17 cellular contexts compared by ENCODE assay signal in genomic region chr1:47180603-47181094, GRCh38. TPM values are rescaled to one million over a fixed set of nuclear protein-coding genes. Genes with fewer than 3 reads are reported as not detected.
DNase-seq lines count a peak whose midpoint lies in the region; FAIRE-seq and TF ChIP-seq lines count a peak whose summit lies in the region.
"Had no signal": no experiment of that assay in that cellular context is flagged by ENCODE, and none has a peak within 500 bp of the region (broad histone marks: within the 10 kb centered on the region; RNA-seq: fewer than 3 reads in every experiment).

No MANE protein-coding gene starts in this region.

- no peak overlapping the region for H3K27ac Mint-ChIP-seq in osteocyte (ENCODE audit: unreplicated experiment)
- H3K27ac Mint-ChIP-seq: memory B cell had no signal

- no peak overlapping the region for H2AK5ac ChIP-seq in H1 (ENCODE audit: low read depth, low read length)

- no peak for TF ChIP-seq EP300 in H1 (IDR thresholded peaks at IDR 0.05; ENCODE audit: borderline replicate concordance in 1 of 2, low read depth in 2 of 2, low read length in 2 of 2)

- peak overlapping the region; percentile 92; the same call in 1 of the 2 replicates for H2BK15ac ChIP-seq in H1 (ENCODE audit: low read length)

- H3K79me2 ChIP-seq in H1 (ENCODE audit: control insufficient read depth in 1 of 2, insufficient read depth in 2 of 2, low read length in 2 of 2): no peaks in the 10 kb centered on the region

- H3K9ac ChIP-seq in H1 (replicated peaks in 1 of 4; ENCODE audit: extremely low read depth in 1 of 4, low read depth in 3 of 4, low read length in 3 of 4): no peak overlapping the region
- H3K9ac ChIP-seq: BLaER1 had no signal

- H3K4me1 Mint-ChIP-seq in osteocyte (ENCODE audit: unreplicated experiment): peaks cover 12% of the 10 kb centered on the region

- H3K36me3 ChIP-seq in H1 (ENCODE audit: control insufficient read depth in 2 of 4, insufficient read depth in 4 of 4, low read length in 3 of 4) (no peaks in the 10 kb centered on the region), brain microvascular endothelial cell (replicated peaks) (no peaks in the 10 kb centered on the region)
- H3K36me3 ChIP-seq: BLaER1, right lobe of liver had no signal

- H2BK5ac ChIP-seq in H1 (ENCODE audit: low read depth, low read length): no peak overlapping the region

- WGBS in H1 (ENCODE audit: extremely low coverage in 1 of 2, insufficient coverage in 1 of 2, insufficient read length in 1 of 2, insufficient replicate concordance in 2 of 2, low coverage in 1 of 2, low lambda C conversion rate in 2 of 2, missing lambda C conversion rate in 1 of 2), 2 experiments: 62% methylated on average over 3 of the region's 3 CpGs; no CpG with 5 or more reads in 1 of the 2 experiments

- H3K4me2 ChIP-seq in H1 (ENCODE audit: insufficient read depth in 1 of 2, low read depth in 2 of 2, low read length in 2 of 2): no peak overlapping the region

- peaks cover 0 to 13% (median 12%) of the 10 kb centered on the region in 4 experiments; a peak in 5 of 7 replicates for H3K27me3 ChIP-seq in H1 (replicated peaks in 1 of 4; ENCODE audit: control insufficient read depth in 3 of 4, extremely low read depth in 1 of 4, insufficient read depth in 3 of 4, low read length in 3 of 4)
- no peaks in the 10 kb centered on the region for H3K27me3 ChIP-seq in brain microvascular endothelial cell (replicated peaks)
- H3K27me3 ChIP-seq: BLaER1, right lobe of liver, testis had no signal

- peaks cover 0 to 10% (median 2%) of the 10 kb centered on the region in 4 experiments; a peak in 4 of 7 replicates for H3K4me1 ChIP-seq in H1 (replicated peaks in 1 of 4; ENCODE audit: control insufficient read depth in 3 of 4, insufficient read depth in 4 of 4, low read length in 3 of 4)

- H4K91ac ChIP-seq in H1 (replicated peaks; ENCODE audit: insufficient read length, low read length): no peak overlapping the region

- H2BK12ac ChIP-seq in H1 (ENCODE audit: low read depth, low read length): 0 out of 2 replicates have a peak overlapping the region, but pooled peaks have one; percentile 75

- peak; percentile 45 for DNase-seq in EH (ENCODE audit: low read depth)
- peak; percentile 94 for DNase-seq in NCI-H2029 (lab: John Stamatoyannopoulos, UW)
- DNase-seq in H1 (ENCODE audit: low read depth in 1 of 2, low spot score in 2 of 2): no peak
- DNase-seq in myocyte (ENCODE audit: low read depth): peak; percentile 12
- no peak for DNase-seq in osteocyte (ENCODE audit: extremely low spot score, unreplicated experiment)
- DNase-seq in NCI-H526 treated with DMSO at 0.1 percent for 48 hours (lab: John Stamatoyannopoulos, UW): no peak
- DNase-seq in brain microvascular endothelial cell: no peak
- DNase-seq: activated CD4-positive, alpha-beta T cell treated with anti-CD3 and anti-CD28 coated beads for 1 hour; activated T-cell treated with anti-CD3 and anti-CD28 coated beads, Interleukin-2, amount 50 U/mL, for 48 hours; MM.1S; NCI-H2081; testis had no signal

- peaks cover 9% of the 10 kb centered on the region; the same call in 1 of the 2 replicates for H3K23me2 ChIP-seq in H1 (ENCODE audit: low read depth, low read length)

- H3K18ac ChIP-seq in H1 (ENCODE audit: extremely low read depth, low read length): no peak overlapping the region

- H4K5ac ChIP-seq in H1 (ENCODE audit: insufficient read length, low read depth, low read length): no peak overlapping the region

- H3K36me3 Mint-ChIP-seq in osteocyte (ENCODE audit: unreplicated experiment): no peaks in the 10 kb centered on the region
- H3K36me3 Mint-ChIP-seq: memory B cell had no signal

- no peak overlapping the region for H3K23ac ChIP-seq in H1 (ENCODE audit: insufficient read length)

- no peak overlapping the region for H2BK20ac ChIP-seq in H1 (ENCODE audit: low read length)

- peak overlapping the region; percentile 64; the same call in 1 of the 2 replicates for H4K8ac ChIP-seq in H1 (ENCODE audit: extremely low read depth, insufficient read depth, low read length)

- H3K56ac ChIP-seq in H1 (replicated peaks; ENCODE audit: insufficient read length, low read depth, low read length): no peak overlapping the region

- FAIRE-seq in H1 (lab: Jason Lieb, UNC): no peak

- TF ChIP-seq POLR2A in H1 (IDR thresholded peaks at IDR 0.05; ENCODE audit: control extremely low read depth in 1 of 2, low read depth in 2 of 2, low read length in 2 of 2): no peak

- POLR2A ChIA-PET in H1 (lab: Charles Lee; ENCODE audit: partially characterized antibody): interaction anchor here (1.0 to 1.6 kb wide), 2 partner anchors 9 to 13 kb away, joined by 3 to 5 read pairs; partner anchors contain the start of gene PDZK1IP1

- no peak overlapping the region for H3K4me3 ChIP-seq in H1 (ENCODE audit: extremely low read depth in 1 of 4, insufficient read depth in 2 of 4, low read depth in 3 of 4, low read length in 4 of 4)
- H3K4me3 ChIP-seq in brain microvascular endothelial cell (ENCODE audit: low read depth, low read length): no peak overlapping the region
- H3K4me3 ChIP-seq: BLaER1, right lobe of liver, testis had no signal

- H3K4ac ChIP-seq in H1 (replicated peaks; ENCODE audit: insufficient read length, low read depth, low read length): no peak overlapping the region

- H3K27ac ChIP-seq in H1 (ENCODE audit: low read depth, low read length): no peak overlapping the region
- no peak overlapping the region for H3K27ac ChIP-seq in brain microvascular endothelial cell
- H3K27ac ChIP-seq: BLaER1, right lobe of liver, testis had no signal

- CTCF ChIA-PET in H1 (lab: Charles Lee; ENCODE audit: partially characterized antibody): interaction anchor here (0.9 to 14.4 kb wide), 8 partner anchors 11 to 141 kb away, joined by 3 to 207 read pairs (median 4); partner anchors contain the start of gene PDZK1IP1

- H3K9me3 Mint-ChIP-seq in osteocyte (ENCODE audit: unreplicated experiment): no peaks in the 10 kb centered on the region
- H3K9me3 Mint-ChIP-seq: memory B cell; T-helper 1 cell treated with Interleukin-12 subunit alpha and Interleukin-12 subunit beta and Interleukin-4 antibody, amounts not matched to agents 30 μg/mL and 1 μg/mL, for 36 hours had no signal

- no peak overlapping the region for H2BK120ac ChIP-seq in H1 (replicated peaks; ENCODE audit: low read depth, low read length)

- H3K27me3 Mint-ChIP-seq in osteocyte (ENCODE audit: unreplicated experiment): peaks cover 5% of the 10 kb centered on the region

- no peaks in the 10 kb centered on the region for H4K20me1 ChIP-seq in H1 (replicated peaks in 1 of 2; ENCODE audit: control insufficient read depth in 1 of 2, insufficient read depth in 2 of 2, low read length in 2 of 2)
- H4K20me1 ChIP-seq: BLaER1 had no signal

- TF ChIP-seq RAD21 in H1 (IDR thresholded peaks at IDR 0.05 in 1 of 2, conservative IDR thresholded peaks at IDR 0.05 in 1 of 2; ENCODE audit: low read depth in 2 of 2, low read length in 2 of 2): no peak

- no peak overlapping the region for H3K4me3 Mint-ChIP-seq in osteocyte (ENCODE audit: unreplicated experiment)
- H3K4me3 Mint-ChIP-seq: memory B cell had no signal

- H3K79me1 ChIP-seq in H1 (ENCODE audit: low read depth, low read length): no peaks in the 10 kb centered on the region

- TF ChIP-seq CTCF in H1 (IDR thresholded peaks at IDR 0.05; ENCODE audit: control extremely low read depth in 1 of 3, insufficient read depth in 1 of 3, low read depth in 1 of 3, low read length in 3 of 3) (no peak), osteocyte (IDR thresholded peaks at IDR 0.05) (no peak), brain microvascular endothelial cell (IDR thresholded peaks at IDR 0.05; ENCODE audit: low read depth, low read length, missing control alignments) (no peak)

- no peak overlapping the region for H3K14ac ChIP-seq in H1 (ENCODE audit: insufficient read length)

- no peaks in the 10 kb centered on the region for H3K9me3 ChIP-seq in H1 (ENCODE audit: insufficient read depth in 2 of 2, low read depth in 1 of 2, low read length in 1 of 2)
- H3K9me3 ChIP-seq: BLaER1, right lobe of liver, testis had no signal

- 0 out of 2 replicates have a peak overlapping the region, but pooled peaks have one; percentile 29 for H2AFZ ChIP-seq in H1 (ENCODE audit: low read length)

- in situ Hi-C loops in brain microvascular endothelial cell (cut with HindIII; ENCODE audit: low pct_ligation_motif_present, low sequenced_read_pairs): no loop called here

RNA-seq across cellular contexts. Expression of gene PDZK1IP1, which starts 9.2 kb away (rescaled TPM):
- total RNA-seq in H1 (2021; fragmentation: NEBNext Ultra II Directional; extraction: Animal tissue kit (Norgen Biotek cat#: 25700)): not detected in 2 replicates
- 0.17 TPM in 1 of 2 replicates, not detected in the other for polyA plus RNA-seq in H1 (2011; rRNA removed)
- polyA plus RNA-seq in H1 (2011; cell fraction: cytosol; rRNA removed): not detected
- 0.20 TPM for polyA plus RNA-seq in H1 (2011; cell fraction: nucleus; rRNA removed)
- not detected in 4 replicates for polyA plus RNA-seq in H1 (2012, experiment 1 of 2)
- polyA plus RNA-seq in H1 (2012, experiment 2 of 2): not detected
- polyA plus RNA-seq in H1 (2013, experiment 1 of 2): not detected
- not detected for polyA plus RNA-seq in H1 (2013, experiment 2 of 2)
- polyA minus RNA-seq in H1 (2011; rRNA and poly(A)+ RNA removed): not detected in 2 replicates
- not detected for polyA minus RNA-seq in H1 (2011; cell fraction: cytosol; rRNA and poly(A)+ RNA removed)
- polyA minus RNA-seq in H1 (2011; cell fraction: nucleus; rRNA and poly(A)+ RNA removed): not detected
- total RNA-seq in myocyte (not detected in 2 replicates), osteocyte (not detected in 2 replicates)
- polyA plus RNA-seq in myocyte (2012): not detected
- total RNA-seq: HT1080 had no signal

RNA-seq across cellular contexts. Expression of gene CYP4A22, which starts 43.4 kb away (rescaled TPM):
- total RNA-seq in H1 (2021; fragmentation: NEBNext Ultra II Directional; extraction: Animal tissue kit (Norgen Biotek cat#: 25700)): not detected in 2 replicates
- polyA plus RNA-seq in H1 (2011; rRNA removed): 0.03 TPM in 1 of 2 replicates, not detected in the other
- polyA plus RNA-seq in H1 (2011; cell fraction: cytosol; rRNA removed): not detected
- not detected for polyA plus RNA-seq in H1 (2011; cell fraction: nucleus; rRNA removed)
- 0.08 TPM in 1 of 4 replicates, not detected in the others for polyA plus RNA-seq in H1 (2012, experiment 1 of 2)
- not detected for polyA plus RNA-seq in H1 (2012, experiment 2 of 2)
- not detected for polyA plus RNA-seq in H1 (2013, experiment 1 of 2)
- polyA plus RNA-seq in H1 (2013, experiment 2 of 2): not detected
- not detected in 2 replicates for polyA minus RNA-seq in H1 (2011; rRNA and poly(A)+ RNA removed)
- polyA minus RNA-seq in H1 (2011; cell fraction: cytosol; rRNA and poly(A)+ RNA removed): not detected
- not detected for polyA minus RNA-seq in H1 (2011; cell fraction: nucleus; rRNA and poly(A)+ RNA removed)
- not detected in 2 replicates for total RNA-seq in myocyte
- not detected for polyA plus RNA-seq in myocyte (2012)
- total RNA-seq in osteocyte: not detected in 2 replicates
- total RNA-seq: HT1080 had no signal

RNA-seq across cellular contexts. Expression of gene TAL1, which starts 51.4 kb away (rescaled TPM):
- 0.15 TPM in 1 of 2 replicates, not detected in the other for total RNA-seq in H1 (2021; fragmentation: NEBNext Ultra II Directional; extraction: Animal tissue kit (Norgen Biotek cat#: 25700))
- polyA plus RNA-seq in H1 (2011; rRNA removed): 0.06 and 0.09 TPM in 2 replicates
- polyA plus RNA-seq in H1 (2011; cell fraction: cytosol; rRNA removed): 0.12 TPM
- 0.10 TPM for polyA plus RNA-seq in H1 (2011; cell fraction: nucleus; rRNA removed)
- 0.05 to 0.11 TPM (median 0.06 TPM) in 3 of 4 replicates, not detected in the other for polyA plus RNA-seq in H1 (2012, experiment 1 of 2)
- 0.05 TPM for polyA plus RNA-seq in H1 (2012, experiment 2 of 2)
- not detected for polyA plus RNA-seq in H1 (2013, experiment 1 of 2)
- 0.02 TPM for polyA plus RNA-seq in H1 (2013, experiment 2 of 2)
- 0.10 and 0.28 TPM in 2 replicates for polyA minus RNA-seq in H1 (2011; rRNA and poly(A)+ RNA removed)
- polyA minus RNA-seq in H1 (2011; cell fraction: cytosol; rRNA and poly(A)+ RNA removed): not detected
- polyA minus RNA-seq in H1 (2011; cell fraction: nucleus; rRNA and poly(A)+ RNA removed): not detected
- total RNA-seq in myocyte: not detected in 2 replicates
- not detected for polyA plus RNA-seq in myocyte (2012)
- not detected in 2 replicates for total RNA-seq in osteocyte

Comparison
In these comparisons a context has a peak if more than half of its experiments do, and no peak if none do; other contexts are left out.
1. DNase-seq: peak in EH (single experiment), NCI-H2029 (single experiment) and myocyte (single experiment); none in H1 (0 of 2), osteocyte (single experiment), NCI-H526 treated with DMSO at 0.1 percent for 48 hours (single experiment) and brain microvascular endothelial cell (single experiment).